Comparison of ENCODE assay signal across 24 cellular contexts in the genomic region with DNA sequence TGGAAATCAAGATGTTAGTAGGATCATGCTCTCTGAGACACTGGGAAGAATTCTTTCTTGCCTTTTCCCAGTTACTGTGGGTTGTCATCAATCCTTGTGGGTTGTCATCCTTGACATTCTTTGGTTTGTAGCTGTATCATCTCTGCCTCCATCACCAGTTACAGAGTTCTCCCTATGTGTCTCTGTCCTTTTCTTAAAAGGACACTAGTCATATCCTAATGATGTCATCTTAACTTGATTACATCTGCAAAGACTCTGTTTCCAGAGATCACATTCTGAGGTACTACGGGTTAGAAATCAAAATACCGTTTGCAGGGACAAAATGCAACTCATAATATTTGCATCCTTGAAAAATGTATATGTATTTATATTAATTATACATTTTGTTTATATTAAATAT.
"Had no signal": no experiment of that assay in that cellular context is flagged by ENCODE, and none has a peak within 500 bp of the region (broad histone marks: within the 10 kb centered on the region; RNA-seq: fewer than 3 reads in every experiment).

No MANE protein-coding gene starts in this region.

- H3K4me3 ChIP-seq: adrenal gland, MG63 had no signal

- H3K36me3 Mint-ChIP-seq: activated naive CD8-positive, alpha-beta T cell treated with anti-CD3 and anti-CD28 coated beads, Interleukin-2, amount 10 ng/mL, durations not matched to agents 7 days and 5 days had no signal

- ATAC-seq: activated CD4-positive, alpha-beta T cell treated with anti-CD3 and anti-CD28 coated beads for 36 hours; Right ventricle myocardium inferior had no signal

- H3K36me3 ChIP-seq: adrenal gland, MG63, WERI-Rb-1 had no signal

- H3K27me3 Mint-ChIP-seq: activated CD4-positive, alpha-beta memory T cell treated with anti-CD3 and anti-CD28 coated beads, Interleukin-2, amount 10 ng/mL, durations not matched to agents 7 days and 5 days; activated CD4-positive, alpha-beta T cell treated with anti-CD3 and anti-CD28 coated beads for 36 hours; activated naive CD8-positive, alpha-beta T cell treated with anti-CD3 and anti-CD28 coated beads, Interleukin-2, amount 10 ng/mL, durations not matched to agents 7 days and 5 days had no signal

- H3K9me3 ChIP-seq: adrenal gland had no signal

- H3K4me1 ChIP-seq: adrenal gland had no signal

- H3K27me3 ChIP-seq: adrenal gland, MG63 had no signal

- H3K4me2 ChIP-seq: SK-N-SH had no signal

- H3K27ac Mint-ChIP-seq: activated CD4-positive, alpha-beta memory T cell treated with anti-CD3 and anti-CD28 coated beads, Interleukin-2, amount 10 ng/mL, durations not matched to agents 7 days and 5 days; activated CD4-positive, alpha-beta T cell treated with anti-CD3 and anti-CD28 coated beads for 36 hours; activated naive CD8-positive, alpha-beta T cell treated with anti-CD3 and anti-CD28 coated beads, Interleukin-2, amount 10 ng/mL, durations not matched to agents 7 days and 5 days; activated T-cell treated with anti-CD3 and anti-CD28 coated beads, Interleukin-2, amount 50 U/mL, for 72 hours had no signal

- H3K9me3 Mint-ChIP-seq: activated CD4-positive, alpha-beta memory T cell treated with anti-CD3 and anti-CD28 coated beads, Interleukin-2, amount 10 ng/mL, durations not matched to agents 7 days and 5 days; activated naive CD8-positive, alpha-beta T cell treated with anti-CD3 and anti-CD28 coated beads, Interleukin-2, amount 10 ng/mL, durations not matched to agents 7 days and 5 days had no signal

- H3K4me3 Mint-ChIP-seq: activated CD4-positive, alpha-beta memory T cell treated with anti-CD3 and anti-CD28 coated beads, Interleukin-2, amount 10 ng/mL, durations not matched to agents 7 days and 5 days; activated CD4-positive, alpha-beta T cell treated with anti-CD3 and anti-CD28 coated beads for 36 hours; activated naive CD8-positive, alpha-beta T cell treated with anti-CD3 and anti-CD28 coated beads, Interleukin-2, amount 10 ng/mL, durations not matched to agents 7 days and 5 days; activated T-cell treated with anti-CD3 and anti-CD28 coated beads, Interleukin-2, amount 50 U/mL, for 72 hours had no signal

- H3K4me1 Mint-ChIP-seq: activated CD4-positive, alpha-beta memory T cell treated with anti-CD3 and anti-CD28 coated beads, Interleukin-2, amount 10 ng/mL, durations not matched to agents 7 days and 5 days; activated CD4-positive, alpha-beta T cell treated with anti-CD3 and anti-CD28 coated beads for 36 hours; activated naive CD8-positive, alpha-beta T cell treated with anti-CD3 and anti-CD28 coated beads, Interleukin-2, amount 10 ng/mL, durations not matched to agents 7 days and 5 days had no signal

- H3K9ac ChIP-seq: SK-N-SH had no signal

- DNase-seq: activated CD4-positive, alpha-beta memory T cell treated with anti-CD3 and anti-CD28 coated beads, Interleukin-2, amount 10 ng/mL, durations not matched to agents 7 days and 5 days; activated CD4-positive, alpha-beta T cell treated with anti-CD3 and anti-CD28 coated beads for 36 hours; activated CD4-positive, alpha-beta T cell treated with anti-CD3 and anti-CD28 coated beads, Interleukin-2, amount 50 U/mL, for 1 hour; activated naive CD4-positive, alpha-beta T cell treated with anti-CD3 and anti-CD28 coated beads, Interleukin-2, amount 50 U/mL, for 16 hours; activated naive CD8-positive, alpha-beta T cell treated with anti-CD3 and anti-CD28 coated beads, Interleukin-2, amount 10 ng/mL, durations not matched to agents 7 days and 5 days; activated T-cell treated with anti-CD3 and anti-CD28 coated beads for 4 hours; activated T-cell treated with anti-CD3 and anti-CD28 coated beads, Interleukin-2, amount 50 U/mL, for 72 hours; adrenal gland; anterior cingulate cortex; cerebellar nuclear complex; MG63; NCI-H1048; NCI-H146; NCI-H187 treated with DMSO at 0.1 percent for 48 hours; NCI-H2081 treated with DMSO at 0.1 percent for 48 hours; NCI-H2171 treated with DMSO at 0.1 percent for 48 hours; NCI-H226; NCI-H526; NK-92 treated with Interleukin-12 subunit alpha and Interleukin-12 subunit beta, amount 100 ng/mL, for 24 hours; RPMI8226; SK-N-SH; T-helper 1 cell; WERI-Rb-1 had no signal

- H3K27ac ChIP-seq: adrenal gland, WERI-Rb-1 had no signal
